ENCODE assay signal across 17 cellular contexts in genomic region chr4:164935865-164936606, GRCh38. TPM values are rescaled to one million over a fixed set of nuclear protein-coding genes. Genes with fewer than 3 reads are reported as not detected.
DNase-seq lines count a peak whose midpoint lies in the region; ATAC-seq, FAIRE-seq and TF ChIP-seq lines count a peak whose summit lies in the region.
"Not testable (repeated sequence)": the region's sequence is repeated elsewhere in the genome, so short reads cannot be mapped to it uniquely, and the experiment has no call there.
"Had no signal": no experiment of that assay in that cellular context is flagged by ENCODE, and none has a peak within 500 bp of the region (broad histone marks: within the 10 kb centered on the region; RNA-seq: fewer than 3 reads in every experiment).

No MANE protein-coding gene starts in this region.

- DNase-seq in GM12892 (ENCODE audit: insufficient read length); WTC11 (ENCODE audit: low spot score): not testable (repeated sequence)

- TF ChIP-seq CTCF in WTC11 (IDR thresholded peaks at IDR 0.05), result not testable (repeated sequence)

- peak; percentile 76 for FAIRE-seq in GM12892 (lab: Jason Lieb, UNC)

- POLR2A ChIA-PET in WTC11 (lab: Charles Lee), result not testable (repeated sequence)

- H3K27ac Mint-ChIP-seq in WTC11, result peak overlapping the region; percentile 50; the same call in 1 of the 2 replicates

- not testable (repeated sequence) for TF ChIP-seq POLR2A in GM12892 (IDR thresholded peaks at IDR 0.05; ENCODE audit: low read depth, low read length)

- H3K4me3 Mint-ChIP-seq in WTC11, result not testable (repeated sequence)

- peaks cover 31% of the 10 kb centered on the region for H3K4me1 Mint-ChIP-seq in WTC11

- H3K27me3 Mint-ChIP-seq in WTC11 (ENCODE audit: low read depth), result not testable (repeated sequence)

- H3K36me3 Mint-ChIP-seq in WTC11, result not testable (repeated sequence)

- CTCF ChIA-PET in WTC11 (lab: Charles Lee), result interaction anchor here (0.6 to 5.4 kb wide), 31 partner anchors 8 to 205 kb away, joined by 3 to 60 read pairs (median 4); partner anchors contain the start of genes TMEM192 and TRIM61

- not testable (repeated sequence) for H3K9me3 Mint-ChIP-seq in WTC11

- ATAC-seq in GM18870 (IDR thresholded peaks at IDR 0.05; ENCODE audit: unreplicated experiment) (peak; percentile 50), GM19397 (IDR thresholded peaks at IDR 0.05; ENCODE audit: unreplicated experiment) (peak; percentile 61), GM21576 (IDR thresholded peaks at IDR 0.05; ENCODE audit: unreplicated experiment) (peak; percentile 49), HG02759 (IDR thresholded peaks at IDR 0.05; ENCODE audit: unreplicated experiment) (peak; percentile 67), HG03060 (IDR thresholded peaks at IDR 0.05; ENCODE audit: low read depth, unreplicated experiment) (peak; percentile 41), HG03432 (IDR thresholded peaks at IDR 0.05; ENCODE audit: unreplicated experiment) (peak; percentile 65)
- not testable (repeated sequence) for ATAC-seq in WTC11

RNA-seq across cellular contexts. Expression of gene TRIM61, which starts 41.4 kb away (rescaled TPM):
- polyA plus RNA-seq in GM12892 (2012; ENCODE audit: missing spikeins), result 2.7 TPM
- 2.8 to 3.0 TPM (median 2.8 TPM) in 3 replicates for total RNA-seq in WTC11 (2021)
- total RNA-seq: ascending aorta, epithelial cell of proximal tubule, hepatocyte, PC-3 had no signal
- polyA plus RNA-seq: CD14-positive monocyte, hepatocyte had no signal

RNA-seq across cellular contexts. Expression of gene APELA, which starts 59.1 kb away (rescaled TPM):
- 1.5 TPM for polyA plus RNA-seq in GM12892 (2012; ENCODE audit: missing spikeins)
- total RNA-seq in WTC11 (2021), result 25.1 to 28.8 TPM (median 25.7 TPM) in 3 replicates
- total RNA-seq: activated CD4-positive, alpha-beta T cell treated with anti-CD3 and anti-CD28 coated beads for 36 hours; ascending aorta; epithelial cell of proximal tubule; foreskin keratinocyte; mononuclear cell; PC-3 had no signal
- polyA plus RNA-seq: CD14-positive monocyte, foreskin keratinocyte, liver had no signal
